ENCODE assay signal across 17 cellular contexts in genomic region chr11:122126024-122126678, GRCh38. TPM values are rescaled to one million over a fixed set of nuclear protein-coding genes. Genes with fewer than 3 reads are reported as not detected.
"Had no signal": no experiment of that assay in that cellular context is flagged by ENCODE, and none has a peak within 500 bp of the region (broad histone marks: within the 10 kb centered on the region; RNA-seq: fewer than 3 reads in every experiment).

No MANE protein-coding gene starts in this region.

- H3K27ac Mint-ChIP-seq: activated naive CD8-positive, alpha-beta T cell treated with anti-CD3 and anti-CD28 coated beads, Interleukin-2, amount 10 ng/mL, durations not matched to agents 7 days and 5 days; mesothelial cell of epicardium; naive B cell; stimulated activated effector memory CD8-positive, alpha-beta T cell treated with anti-CD3 and anti-CD28 coated beads, Interleukin-12 subunit alpha, Interleukin-12 subunit beta, amount 100 ng/mL, for 72 hours; T-cell had no signal

- ATAC-seq: activated T-cell treated with anti-CD3 and anti-CD28 coated beads, Interleukin-2, amount 50 U/mL, for 4 hours; stimulated activated effector memory CD8-positive, alpha-beta T cell treated with anti-CD3 and anti-CD28 coated beads, Interleukin-12 subunit alpha, Interleukin-12 subunit beta, amount 100 ng/mL, for 72 hours; T-cell had no signal

- H3K4me1 Mint-ChIP-seq: activated naive CD8-positive, alpha-beta T cell treated with anti-CD3 and anti-CD28 coated beads, Interleukin-2, amount 10 ng/mL, durations not matched to agents 7 days and 5 days; naive B cell; stimulated activated effector memory CD8-positive, alpha-beta T cell treated with anti-CD3 and anti-CD28 coated beads, Interleukin-12 subunit alpha, Interleukin-12 subunit beta, amount 100 ng/mL, for 72 hours; T-cell had no signal

- H3K9me3 ChIP-seq: ascending aorta, right atrium auricular region, transverse colon had no signal

- H3K27ac ChIP-seq: ascending aorta, coronary artery, right atrium auricular region, transverse colon had no signal

- H3K36me3 Mint-ChIP-seq: activated naive CD8-positive, alpha-beta T cell treated with anti-CD3 and anti-CD28 coated beads, Interleukin-2, amount 10 ng/mL, durations not matched to agents 7 days and 5 days; mesothelial cell of epicardium; naive B cell; stimulated activated effector memory CD8-positive, alpha-beta T cell treated with anti-CD3 and anti-CD28 coated beads, Interleukin-12 subunit alpha, Interleukin-12 subunit beta, amount 100 ng/mL, for 72 hours; T-cell had no signal

- H3K9me3 Mint-ChIP-seq: activated naive CD8-positive, alpha-beta T cell treated with anti-CD3 and anti-CD28 coated beads, Interleukin-2, amount 10 ng/mL, durations not matched to agents 7 days and 5 days; activated T-cell treated with anti-CD3 and anti-CD28 coated beads, Interleukin-2, amount 50 U/mL, for 4 hours had no signal

- H3K27me3 ChIP-seq: ascending aorta, right atrium auricular region, transverse colon had no signal

- H3K36me3 ChIP-seq: ascending aorta, right atrium auricular region, transverse colon had no signal

- H3K27me3 Mint-ChIP-seq: activated naive CD8-positive, alpha-beta T cell treated with anti-CD3 and anti-CD28 coated beads, Interleukin-2, amount 10 ng/mL, durations not matched to agents 7 days and 5 days; T-cell had no signal

- H3K4me3 Mint-ChIP-seq: activated naive CD8-positive, alpha-beta T cell treated with anti-CD3 and anti-CD28 coated beads, Interleukin-2, amount 10 ng/mL, durations not matched to agents 7 days and 5 days; activated T-cell treated with anti-CD3 and anti-CD28 coated beads, Interleukin-2, amount 50 U/mL, for 4 hours; mesothelial cell of epicardium; naive B cell; stimulated activated effector memory CD8-positive, alpha-beta T cell treated with anti-CD3 and anti-CD28 coated beads, Interleukin-12 subunit alpha, Interleukin-12 subunit beta, amount 100 ng/mL, for 72 hours; T-cell had no signal

- DNase-seq: activated CD4-positive, alpha-beta T cell treated with anti-CD3 and anti-CD28 coated beads, Interleukin-2, amount 50 U/mL, for 4 hours; activated gamma-delta T cell treated with Interleukin-2 at 50 U/mL for 16 hours; activated naive CD8-positive, alpha-beta T cell treated with anti-CD3 and anti-CD28 coated beads, Interleukin-2, amount 10 ng/mL, durations not matched to agents 7 days and 5 days; activated T-cell treated with anti-CD3 and anti-CD28 coated beads, Interleukin-2, amount 50 U/mL, for 4 hours; effector CD8-positive, alpha-beta T cell; hippocampal formation; naive B cell; posterior cingulate gyrus; small intestine; T-cell; transverse colon had no signal

- H3K4me3 ChIP-seq: ascending aorta, coronary artery, right atrium auricular region, transverse colon had no signal

- H3K4me1 ChIP-seq: right atrium auricular region, transverse colon had no signal

RNA-seq across cellular contexts. Expression of gene BLID, which starts 10.1 kb away (rescaled TPM):
- total RNA-seq: activated naive CD8-positive, alpha-beta T cell treated with anti-CD3 and anti-CD28 coated beads, Interleukin-2, amount 10 ng/mL, durations not matched to agents 7 days and 5 days; activated T-cell treated with anti-CD3 and anti-CD28 coated beads, Interleukin-2, amount 50 U/mL, for 4 hours; ascending aorta; kidney epithelial cell; T-cell; transverse colon had no signal
- polyA plus RNA-seq: small intestine had no signal
